ENCODE assay signal across 10 cellular contexts in genomic region chr3:59540696-59541095, GRCh38.
A peak's percentile ranks its signal among the peaks of the same experiment; 100 is the strongest.
DNase-seq lines count a peak whose midpoint lies in the region; ATAC-seq, FAIRE-seq and TF ChIP-seq lines count a peak whose summit lies in the region.
"Had no signal": no experiment of that assay in that cellular context is flagged by ENCODE, and none has a peak within 500 bp of the region (broad histone marks: within the 10 kb centered on the region; RNA-seq: fewer than 3 reads in every experiment).

No MANE protein-coding gene starts in this region.

- H3K27me3 ChIP-seq in transverse colon, result no peaks in the 10 kb centered on the region

- intact Hi-C loops in transverse colon (cut with DNase I; ENCODE audit: low total_unique reads), result no loop called here

- no peak for TF ChIP-seq POLR2A in GM12891 (IDR thresholded peaks at IDR 0.05; ENCODE audit: low read depth, low read length)
- TF ChIP-seq POLR2A in transverse colon (IDR thresholded peaks at IDR 0.05), result no peak

- CTCF ChIA-PET in T-cell (lab: Charles Lee), result no interaction called here

- DNase-seq in GM12891 (ENCODE audit: insufficient read length, low spot score), result no peak
- DNase-seq in central memory CD8-positive, alpha-beta T cell (ENCODE audit: low spot score in 2 of 2), result no peak
- DNase-seq in transverse colon, result no peak
- DNase-seq in T-cell, result no peak
- DNase-seq in mucosa of gallbladder (ENCODE audit: low spot score), result no peak
- DNase-seq in hepatic stellate cell (ENCODE audit: low spot score), result no peak
- DNase-seq: amygdala, naive B cell had no signal

- FAIRE-seq in GM12891 (lab: Jason Lieb, UNC), result peak; percentile 47

- 75 to 86% methylated on average over 5 of the region's 5 CpGs for WGBS in transverse colon (ENCODE audit: low coverage in 1 of 2), 2 donors

- no peak for TF ChIP-seq EP300 in transverse colon (IDR thresholded peaks at IDR 0.05; ENCODE audit: low read depth)

- ATAC-seq in GM19438 (IDR thresholded peaks at IDR 0.05; ENCODE audit: low read depth, unreplicated experiment), result peak; percentile 87
- ATAC-seq in HG03039 (IDR thresholded peaks at IDR 0.05; ENCODE audit: unreplicated experiment), result peak; percentile 93
- ATAC-seq in central memory CD8-positive, alpha-beta T cell (replicated peaks; ENCODE audit: extremely low read depth, poor library complexity, severe bottlenecking), result peak; percentile 62
- ATAC-seq in T-cell (replicated peaks in 1 of 4), result no peak

- H3K36me3 Mint-ChIP-seq in central memory CD8-positive, alpha-beta T cell (ENCODE audit: insufficient read depth), result peaks cover 4% of the 10 kb centered on the region
- no peaks in the 10 kb centered on the region for H3K36me3 Mint-ChIP-seq in T-cell
- H3K36me3 Mint-ChIP-seq: naive B cell had no signal

- H3K9me3 ChIP-seq in transverse colon, result no peaks in the 10 kb centered on the region

- H3K27ac ChIP-seq in transverse colon, result no peak overlapping the region

- POLR2A ChIA-PET in T-cell (lab: Charles Lee), result no interaction called here

- peak overlapping the region; percentile 95 for H3K27ac Mint-ChIP-seq in central memory CD8-positive, alpha-beta T cell (ENCODE audit: low read depth)
- H3K27ac Mint-ChIP-seq in T-cell, result no peak overlapping the region

- H3K4me3 ChIP-seq in transverse colon, result no peak overlapping the region

- H3K4me1 Mint-ChIP-seq in central memory CD8-positive, alpha-beta T cell, result peaks cover 28% of the 10 kb centered on the region
- H3K4me1 Mint-ChIP-seq in T-cell, result peaks cover 11 to 14% (median 12%) of the 10 kb centered on the region in 3 donors
- H3K4me1 Mint-ChIP-seq: naive B cell had no signal

- no peaks in the 10 kb centered on the region for H3K36me3 ChIP-seq in transverse colon

- no peaks in the 10 kb centered on the region for H3K27me3 Mint-ChIP-seq in central memory CD8-positive, alpha-beta T cell
- peaks cover 0 to 3% of the 10 kb centered on the region in 2 donors for H3K27me3 Mint-ChIP-seq in T-cell

- peak overlapping the region; percentile 26 for H3K4me3 Mint-ChIP-seq in central memory CD8-positive, alpha-beta T cell
- H3K4me3 Mint-ChIP-seq in T-cell, result no peak overlapping the region
- H3K4me3 Mint-ChIP-seq: naive B cell had no signal

- no peak for TF ChIP-seq CTCF in transverse colon (IDR thresholded peaks at IDR 0.05)

- no peaks in the 10 kb centered on the region for H3K9me3 Mint-ChIP-seq in central memory CD8-positive, alpha-beta T cell
- no peaks in the 10 kb centered on the region for H3K9me3 Mint-ChIP-seq in T-cell
- H3K9me3 Mint-ChIP-seq: naive B cell had no signal

- no peaks in the 10 kb centered on the region for H3K4me1 ChIP-seq in transverse colon

- in situ Hi-C loops in transverse colon (cut with MboI; ENCODE audit: low pct_ligation_motif_present in 1 of 4, low pct_unique_long_range_greater_than_20kb in 1 of 4, low sequenced_read_pairs in 3 of 4), result no loop called here

TF ChIP-seq in GM12891, 5 proteins besides CTCF, POLR2A, EP300 and RAD21:
- TF ChIP-seq SPI1 (IDR thresholded peaks at IDR 0.05; ENCODE audit: low read depth, low read length), result peak; percentile 27; the same call in 1 of the 2 replicates
- no peak for TF ChIP-seq POLR2AphosphoS5 (IDR thresholded peaks at IDR 0.05; ENCODE audit: low read depth, low read length)

Comparison
In these comparisons a context has a peak if more than half of its experiments do, and no peak if none do; other contexts are left out.
1. ATAC-seq: peak in GM19438 (single experiment), HG03039 (single experiment) and central memory CD8-positive, alpha-beta T cell (single experiment); none in T-cell (0 of 4).